Comparison of ENCODE assay signal across 1 cellular context in the genomic region with DNA sequence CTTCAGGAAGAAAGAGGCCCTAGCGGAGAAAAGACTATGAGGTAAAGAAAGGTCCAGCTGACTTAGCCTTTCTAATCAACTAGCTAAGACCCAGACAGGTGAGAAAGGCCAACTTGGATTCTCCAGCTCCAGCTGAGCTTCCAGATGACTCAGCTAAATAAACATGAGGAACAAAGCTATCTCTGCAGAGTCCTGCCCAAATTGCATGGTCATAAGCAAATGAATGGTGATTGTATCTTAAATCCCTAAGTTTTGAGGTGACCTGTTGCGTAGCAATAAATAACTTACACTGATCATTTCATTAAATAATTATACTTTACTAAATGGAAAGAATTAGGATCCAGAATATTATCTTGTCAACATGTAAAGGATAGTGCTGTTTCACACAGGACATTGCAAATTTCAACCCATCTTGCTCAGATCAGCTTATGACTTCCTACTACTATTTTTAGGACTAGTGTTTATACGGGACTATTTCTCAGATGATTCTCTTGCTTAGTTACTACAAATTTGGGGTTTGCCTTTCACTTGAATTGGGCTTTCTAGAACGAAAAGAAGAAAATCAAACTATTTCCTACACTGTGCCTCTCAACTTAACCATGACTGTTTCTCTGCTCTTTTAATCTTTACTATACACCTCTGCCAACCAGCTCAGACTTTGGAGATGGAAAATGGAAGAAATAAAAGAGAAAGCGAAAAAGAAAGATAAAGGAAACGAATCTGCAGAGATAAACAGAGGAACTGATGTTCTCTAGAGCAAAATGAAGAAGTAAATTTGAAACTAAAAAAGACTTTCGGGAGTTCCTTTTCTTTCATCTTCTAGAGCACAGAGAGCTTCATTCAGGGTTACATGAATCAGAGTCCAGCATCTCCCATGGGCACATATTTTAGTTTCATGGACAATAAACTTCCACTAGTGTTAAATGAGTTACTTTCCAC.
TF ChIP-seq lines count a peak whose summit lies in the region.

No MANE protein-coding gene starts in this region.

TF ChIP-seq in A549, 52 proteins besides CTCF, POLR2A, EP300 and RAD21 (continued from another document):
- TF ChIP-seq NPAS2 (CRISPR knock-in tag; IDR thresholded peaks at IDR 0.05; ENCODE audit: borderline replicate concordance) (no peak), CBX8 (IDR thresholded peaks at IDR 0.05) (no peak), POLR2AphosphoS2 (conservative IDR thresholded peaks at IDR 0.05; ENCODE audit: low read length) (no peak), KDM5A (IDR thresholded peaks at IDR 0.05) (no peak), HOXB5 (CRISPR knock-in tag; IDR thresholded peaks at IDR 0.05) (no peak), JUNB (IDR thresholded peaks at IDR 0.05) (peak; percentile 58), GATA3 (IDR thresholded peaks at IDR 0.05; ENCODE audit: borderline replicate concordance) (peak; percentile 59; the same call in 1 of the 2 replicates), TFCP2L1 (CRISPR knock-in tag; IDR thresholded peaks at IDR 0.05) (no peak), ZC3H11A (IDR thresholded peaks at IDR 0.05) (no peak), HMGXB4 (CRISPR knock-in tag; IDR thresholded peaks at IDR 0.05; ENCODE audit: borderline replicate concordance) (no peak), NFE2L2 (conservative IDR thresholded peaks at IDR 0.05; ENCODE audit: low read length) (peak; percentile 74), FOSL2 (IDR thresholded peaks at IDR 0.05) (peak; percentile 72), FOSL2 (CRISPR knock-in tag; IDR thresholded peaks at IDR 0.05) (peak; percentile 72), TP53 (CRISPR knock-in tag; IDR thresholded peaks at IDR 0.05) (no peak), REST (IDR thresholded peaks at IDR 0.05) (no peak), MAX (IDR thresholded peaks at IDR 0.05) (no peak), MYC (IDR thresholded peaks at IDR 0.05; ENCODE audit: borderline replicate concordance, low read length) (no peak), ELK1 (IDR thresholded peaks at IDR 0.05; ENCODE audit: low read depth, low read length) (no peak)
